Comparison of ENCODE assay signal across 12 cellular contexts in the genomic region with DNA sequence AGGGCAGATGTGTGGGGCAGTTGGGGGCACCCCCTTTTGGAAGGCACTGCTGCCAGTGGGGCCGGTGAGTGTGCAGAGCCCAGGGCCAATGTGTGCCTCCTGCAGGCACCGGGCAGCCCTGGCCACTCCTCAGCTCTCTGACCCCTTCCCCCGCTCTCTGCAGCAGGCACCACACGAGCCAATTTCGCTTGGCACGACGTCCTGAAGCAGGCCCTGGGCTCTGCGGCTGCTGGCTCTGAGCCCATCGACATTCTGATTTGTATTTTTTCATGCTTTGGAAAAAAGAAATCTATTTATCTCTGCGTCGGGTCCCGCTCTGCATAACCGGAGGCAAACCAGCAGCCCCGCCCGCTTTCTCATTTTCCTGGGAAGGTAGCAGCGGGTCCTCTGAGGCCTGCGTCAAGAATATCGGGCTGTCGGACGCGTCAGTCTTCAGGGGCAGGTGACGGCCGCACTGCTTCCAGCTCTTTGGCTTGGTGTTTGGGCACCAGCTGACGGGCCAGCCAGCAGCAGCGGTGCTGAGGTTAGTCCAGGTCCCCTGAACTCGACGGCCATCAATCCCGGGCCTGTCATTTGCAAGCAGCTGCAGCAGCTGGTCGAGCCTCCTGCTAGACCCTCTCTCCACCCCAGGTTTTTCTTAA.
DNase-seq lines count a peak whose midpoint lies in the region; ATAC-seq, FAIRE-seq and TF ChIP-seq lines count a peak whose summit lies in the region.
"Had no signal": no experiment of that assay in that cellular context is flagged by ENCODE, and none has a peak within 500 bp of the region (broad histone marks: within the 10 kb centered on the region; RNA-seq: fewer than 3 reads in every experiment).

No MANE protein-coding gene starts in this region.

- no peaks in the 10 kb centered on the region for H3K27me3 ChIP-seq in BE2C
- H3K27me3 ChIP-seq in pancreas: no peaks in the 10 kb centered on the region

- no peak overlapping the region for H3K27ac Mint-ChIP-seq in activated CD8-positive, alpha-beta memory T cell treated with anti-CD3 and anti-CD28 coated beads, Interleukin-2, amount 10 ng/mL, durations not matched to agents 7 days and 5 days
- H3K27ac Mint-ChIP-seq: activated naive CD8-positive, alpha-beta T cell; CD4-positive, CD25-positive, alpha-beta regulatory T cell had no signal

- H3K4me1 Mint-ChIP-seq in activated CD8-positive, alpha-beta memory T cell treated with anti-CD3 and anti-CD28 coated beads, Interleukin-2, amount 10 ng/mL, durations not matched to agents 7 days and 5 days: no peaks in the 10 kb centered on the region

- FAIRE-seq in pancreas (lab: Jason Lieb, UNC): no peak
- FAIRE-seq: TTC549 had no signal

- H3K4me3 ChIP-seq in BE2C (ENCODE audit: low read depth, low read length): no peak overlapping the region
- H3K4me3 ChIP-seq in fibroblast of pulmonary artery (replicated peaks; ENCODE audit: low read depth, low read length): no peak overlapping the region
- peak overlapping the region in 2 of 4 donors; percentile 3 to 30 for H3K4me3 ChIP-seq in pancreas

- CTCF ChIA-PET in activated CD8-positive, alpha-beta memory T cell treated with anti-CD3 and anti-CD28 coated beads, Interleukin-2, amount 10 ng/mL, durations not matched to agents 7 days and 5 days (lab: Charles Lee): no interaction called here

- peak overlapping the region; percentile 64 to 84 (median 76) for H3K27ac ChIP-seq in pancreas

- TF ChIP-seq CTCF in BE2C (IDR thresholded peaks at IDR 0.05; ENCODE audit: low read depth, low read length): no peak
- TF ChIP-seq CTCF in fibroblast of pulmonary artery (IDR thresholded peaks at IDR 0.05; ENCODE audit: low read length, missing control alignments): no peak
- no peak for TF ChIP-seq CTCF in pancreas (IDR thresholded peaks at IDR 0.05)

- 11 to 14% methylated on average over 29 of the region's 29 CpGs for WGBS in pancreas, 2 donors

- peaks cover 23% of the 10 kb centered on the region for H3K4me1 ChIP-seq in BE2C
- H3K4me1 ChIP-seq in pancreas: peaks cover 28 to 39% (median 30%) of the 10 kb centered on the region in 3 donors

- ATAC-seq in pancreas: peak; percentile 70 to 77 (median 73)
- no peak for ATAC-seq in activated CD8-positive, alpha-beta memory T cell treated with anti-CD3 and anti-CD28 coated beads, Interleukin-2, amount 10 ng/mL, durations not matched to agents 7 days and 5 days

- H3K36me3 ChIP-seq in BE2C (peaks cover 8% of the 10 kb centered on the region), pancreas (no peaks in the 10 kb centered on the region)

- intact Hi-C loops in pancreas (cut with DNase I): no loop called here

- peaks cover 11% of the 10 kb centered on the region for H3K9me3 Mint-ChIP-seq in activated CD8-positive, alpha-beta memory T cell treated with anti-CD3 and anti-CD28 coated beads, Interleukin-2, amount 10 ng/mL, durations not matched to agents 7 days and 5 days (ENCODE audit: low read depth)

- H3K36me3 Mint-ChIP-seq in activated CD8-positive, alpha-beta memory T cell treated with anti-CD3 and anti-CD28 coated beads, Interleukin-2, amount 10 ng/mL, durations not matched to agents 7 days and 5 days: peaks cover 26% of the 10 kb centered on the region

- H3K4me3 Mint-ChIP-seq in activated CD8-positive, alpha-beta memory T cell treated with anti-CD3 and anti-CD28 coated beads, Interleukin-2, amount 10 ng/mL, durations not matched to agents 7 days and 5 days: no peak overlapping the region
- H3K4me3 Mint-ChIP-seq: activated naive CD8-positive, alpha-beta T cell; CD4-positive, CD25-positive, alpha-beta regulatory T cell had no signal

- DNase-seq in BE2C (peak; percentile 76), RPMI7951 (ENCODE audit: low read depth) (peak; percentile 30), fibroblast of pulmonary artery (ENCODE audit: low read depth) (peak; percentile 22), pancreas (peak; percentile 82 to 96 (median 94)), middle frontal gyrus (ENCODE audit: extremely low spot score, low spot score) (no peak), DMS53 (lab: John Stamatoyannopoulos, UW) (no peak)
- no peak for DNase-seq in activated CD8-positive, alpha-beta memory T cell treated with anti-CD3 and anti-CD28 coated beads, Interleukin-2, amount 10 ng/mL, durations not matched to agents 7 days and 5 days
- DNase-seq in activated CD4-positive, alpha-beta T cell treated with anti-CD3 and anti-CD28 coated beads, Interleukin-2, amount 50 U/mL, for 48 hours: no peak
- DNase-seq: CD4-positive, CD25-positive, alpha-beta regulatory T cell; H7 had no signal

- H3K9me3 ChIP-seq in BE2C: no peaks in the 10 kb centered on the region
- H3K9me3 ChIP-seq in pancreas: no peaks in the 10 kb centered on the region

- no peaks in the 10 kb centered on the region for H3K27me3 Mint-ChIP-seq in activated CD8-positive, alpha-beta memory T cell treated with anti-CD3 and anti-CD28 coated beads, Interleukin-2, amount 10 ng/mL, durations not matched to agents 7 days and 5 days
- H3K27me3 Mint-ChIP-seq: activated naive CD8-positive, alpha-beta T cell; CD4-positive, CD25-positive, alpha-beta regulatory T cell had no signal

Comparison
In these comparisons a context has a peak if more than half of its experiments do, and no peak if none do; other contexts are left out.
1. DNase-seq: peak in BE2C (single experiment), RPMI7951 (single experiment), fibroblast of pulmonary artery (single experiment) and pancreas (6 of 6); none in activated CD8-positive, alpha-beta memory T cell treated with anti-CD3 and anti-CD28 coated beads, Interleukin-2, amount 10 ng/mL, durations not matched to agents 7 days and 5 days (single experiment), activated CD4-positive, alpha-beta T cell treated with anti-CD3 and anti-CD28 coated beads, Interleukin-2, amount 50 U/mL, for 48 hours (0 of 2), middle frontal gyrus (single experiment) and DMS53 (single experiment).